18 cellular contexts compared by ENCODE assay signal in genomic region chr12:110453569-110454296, GRCh38. TPM values are rescaled to one million over a fixed set of nuclear protein-coding genes. Genes with fewer than 3 reads are reported as not detected.
A peak's percentile ranks its signal among the peaks of the same experiment; 100 is the strongest.
DNase-seq lines count a peak whose midpoint lies in the region; ATAC-seq and TF ChIP-seq lines count a peak whose summit lies in the region.
"Had no signal": no experiment of that assay in that cellular context is flagged by ENCODE, and none has a peak within 500 bp of the region (broad histone marks: within the 10 kb centered on the region; RNA-seq: fewer than 3 reads in every experiment).

No MANE protein-coding gene starts in this region.

- POLR2A ChIA-PET in activated B cell treated with CpG ODN at 0.5 μM for 24 hours (lab: Charles Lee) = interaction anchor here (0.6 to 3.0 kb wide), 2 partner anchors 15 to 234 kb away, joined by 4 to 16 read pairs; partner anchors contain the start of genes FAM216A and GPN3

- peak overlapping the region in 10 of 11 experiments; percentile 91 to 99 (median 96); a peak in 20 of 22 replicates for H3K27ac ChIP-seq in BLaER1 treated with 17β-estradiol and CSF1 and Interleukin-3, amounts not matched to agents 10 nM and 100 nM
- H3K27ac ChIP-seq in liver (ENCODE audit: low read depth in 1 of 2, low read length in 2 of 2) = peak overlapping the region in 1 of 2 donors; percentile 39
- H3K27ac ChIP-seq: GM23248 had no signal

- H3K9me3 Mint-ChIP-seq in activated B cell treated with CpG ODN at 0.5 μM for 24 hours = no peaks in the 10 kb centered on the region
- no peaks in the 10 kb centered on the region for H3K9me3 Mint-ChIP-seq in activated CD8-positive, alpha-beta memory T cell treated with anti-CD3 and anti-CD28 coated beads, Interleukin-2, amount 10 ng/mL, durations not matched to agents 7 days and 5 days (ENCODE audit: low read depth)
- H3K9me3 Mint-ChIP-seq: IgD-negative memory B cell had no signal

- peaks cover 37% of the 10 kb centered on the region for H3K36me3 Mint-ChIP-seq in activated B cell treated with CpG ODN at 0.5 μM for 24 hours (ENCODE audit: low read depth)
- H3K36me3 Mint-ChIP-seq in activated CD8-positive, alpha-beta memory T cell treated with anti-CD3 and anti-CD28 coated beads, Interleukin-2, amount 10 ng/mL, durations not matched to agents 7 days and 5 days = peaks cover 34% of the 10 kb centered on the region

- H3K9me3 ChIP-seq in BLaER1 treated with 17β-estradiol and CSF1 and Interleukin-3, amounts not matched to agents 10 nM and 100 nM (replicated peaks in 1 of 11) = no peaks in the 10 kb centered on the region
- H3K9me3 ChIP-seq in liver (ENCODE audit: control insufficient read depth in 4 of 4, low read length in 3 of 4) = no peaks in the 10 kb centered on the region
- H3K9me3 ChIP-seq: HAP-1 had no signal

- H3K4me2 ChIP-seq in BLaER1 treated with 17β-estradiol and CSF1 and Interleukin-3, amounts not matched to agents 10 nM and 100 nM = peak overlapping the region in 6 of 11 experiments; percentile 78 to 95 (median 91); a peak in 10 of 22 replicates

- intact Hi-C loops in activated B cell treated with CpG ODN at 0.5 μM for 24 hours (cut with micrococcal nuclease) = no loop called here

- peak overlapping the region in 5 of 11 experiments; percentile 8 to 83 (median 81); a peak in 6 of 22 replicates for H3K9ac ChIP-seq in BLaER1 treated with 17β-estradiol and CSF1 and Interleukin-3, amounts not matched to agents 10 nM and 100 nM
- H3K9ac ChIP-seq in liver (ENCODE audit: low read depth in 1 of 2, low read length in 2 of 2) = peak overlapping the region in 1 of 2 donors; percentile 30
- H3K9ac ChIP-seq: GM23248 had no signal

- H3K4me1 ChIP-seq in BLaER1 treated with 17β-estradiol and CSF1 and Interleukin-3, amounts not matched to agents 10 nM and 100 nM = peaks cover 41 to 83% (median 76%) of the 10 kb centered on the region in 10 experiments
- peaks cover 3 to 23% (median 13%) of the 10 kb centered on the region in 4 donors for H3K4me1 ChIP-seq in liver (ENCODE audit: control insufficient read depth in 4 of 4, insufficient read depth in 4 of 4, low read length in 3 of 4)

- H3K4me3 ChIP-seq in BLaER1 treated with 17β-estradiol and CSF1 and Interleukin-3, amounts not matched to agents 10 nM and 100 nM = no peak overlapping the region
- H3K4me3 ChIP-seq in liver (ENCODE audit: low read depth in 1 of 3, low read length in 3 of 3) = no peak overlapping the region
- H3K4me3 ChIP-seq: GM23248, HAP-1 had no signal

- peaks cover 0 to 8% (median 2%) of the 10 kb centered on the region in 11 experiments; a peak in 8 of 22 replicates for H4K20me1 ChIP-seq in BLaER1 treated with 17β-estradiol and CSF1 and Interleukin-3, amounts not matched to agents 10 nM and 100 nM

- H3K4me1 Mint-ChIP-seq in activated B cell treated with CpG ODN at 0.5 μM for 24 hours = peaks cover 49% of the 10 kb centered on the region
- H3K4me1 Mint-ChIP-seq in activated CD8-positive, alpha-beta memory T cell treated with anti-CD3 and anti-CD28 coated beads, Interleukin-2, amount 10 ng/mL, durations not matched to agents 7 days and 5 days = peaks cover 27% of the 10 kb centered on the region

- WGBS in liver = 36% methylated on average over 4 of the region's 4 CpGs

- DNase-seq in HuH-7.5 (ENCODE audit: low spot score) (peak; percentile 22), activated B cell treated with CpG ODN at 0.5 μM for 24 hours (no peak), NCI-H1417 treated with DMSO at 0.1 percent for 48 hours (lab: John Stamatoyannopoulos, UW) (no peak), NCI-H187 (lab: John Stamatoyannopoulos, UW) (no peak)
- DNase-seq in activated CD4-positive, CD25-positive, alpha-beta regulatory T cell treated with anti-CD3 and anti-CD28 coated beads, Interleukin-2, amount 50 U/mL, for 72 hours = no peak
- no peak for DNase-seq in activated CD8-positive, alpha-beta memory T cell treated with anti-CD3 and anti-CD28 coated beads, Interleukin-2, amount 10 ng/mL, durations not matched to agents 7 days and 5 days
- DNase-seq: AML-193; Calu3; CD4-positive, alpha-beta memory T cell; DMS79 treated with DMSO at 0.1 percent for 48 hours; GF-D8; GM23248; KBM-7 had no signal

- TF ChIP-seq RAD21 in liver (IDR thresholded peaks at IDR 0.05) = no peak

- no peak for ATAC-seq in activated B cell treated with CpG ODN at 0.5 μM for 24 hours (ENCODE audit: low read depth)
- no peak for ATAC-seq in activated CD8-positive, alpha-beta memory T cell treated with anti-CD3 and anti-CD28 coated beads, Interleukin-2, amount 10 ng/mL, durations not matched to agents 7 days and 5 days

- no peaks in the 10 kb centered on the region for H3K27me3 ChIP-seq in BLaER1 treated with 17β-estradiol and CSF1 and Interleukin-3, amounts not matched to agents 10 nM and 100 nM
- H3K27me3 ChIP-seq in liver (ENCODE audit: control insufficient read depth in 4 of 4, insufficient read depth in 4 of 4, low read length in 3 of 4) = no peaks in the 10 kb centered on the region

- TF ChIP-seq CTCF in activated B cell treated with CpG ODN at 0.5 μM for 24 hours (IDR thresholded peaks at IDR 0.05) (no peak), liver (IDR thresholded peaks at IDR 0.05; ENCODE audit: low read depth, low read length, missing input control) (no peak)

- peaks cover 31 to 76% (median 68%) of the 10 kb centered on the region in 11 experiments for H3K36me3 ChIP-seq in BLaER1 treated with 17β-estradiol and CSF1 and Interleukin-3, amounts not matched to agents 10 nM and 100 nM
- peaks cover 0 to 3% (median 2%) of the 10 kb centered on the region in 4 donors for H3K36me3 ChIP-seq in liver (ENCODE audit: control insufficient read depth in 4 of 4, insufficient read depth in 3 of 4, low read depth in 1 of 4, low read length in 3 of 4)

- peak overlapping the region; percentile 19 for H3K27ac Mint-ChIP-seq in activated B cell treated with CpG ODN at 0.5 μM for 24 hours
- no peak overlapping the region for H3K27ac Mint-ChIP-seq in activated CD8-positive, alpha-beta memory T cell treated with anti-CD3 and anti-CD28 coated beads, Interleukin-2, amount 10 ng/mL, durations not matched to agents 7 days and 5 days

- CTCF ChIA-PET in activated B cell treated with CpG ODN at 0.5 μM for 24 hours (lab: Charles Lee) = interaction anchor here (0.8 to 2.0 kb wide), 5 partner anchors 15 to 438 kb away, joined by 3 to 10 read pairs (median 6); partner anchors contain the start of gene FAM216A
- CTCF ChIA-PET in activated CD8-positive, alpha-beta memory T cell treated with anti-CD3 and anti-CD28 coated beads, Interleukin-2, amount 10 ng/mL, durations not matched to agents 7 days and 5 days (lab: Charles Lee) = interaction anchor here (2.1 to 9.8 kb wide), 3 partner anchors 10 to 148 kb away, joined by 5 to 161 read pairs (median 98); partner anchors contain the start of genes FAM216A and GPN3

- H3K4me3 Mint-ChIP-seq in activated B cell treated with CpG ODN at 0.5 μM for 24 hours = no peak overlapping the region
- H3K4me3 Mint-ChIP-seq in activated CD8-positive, alpha-beta memory T cell treated with anti-CD3 and anti-CD28 coated beads, Interleukin-2, amount 10 ng/mL, durations not matched to agents 7 days and 5 days = no peak overlapping the region
- H3K4me3 Mint-ChIP-seq: CD14-positive monocyte; CD4-positive, alpha-beta memory T cell had no signal

- no peaks in the 10 kb centered on the region for H3K27me3 Mint-ChIP-seq in activated B cell treated with CpG ODN at 0.5 μM for 24 hours
- H3K27me3 Mint-ChIP-seq in activated CD8-positive, alpha-beta memory T cell treated with anti-CD3 and anti-CD28 coated beads, Interleukin-2, amount 10 ng/mL, durations not matched to agents 7 days and 5 days = no peaks in the 10 kb centered on the region
- H3K27me3 Mint-ChIP-seq: CD4-positive, alpha-beta memory T cell; IgD-negative memory B cell had no signal

TF ChIP-seq in liver, 16 proteins besides CTCF, POLR2A, EP300 and RAD21 (continues in another document):
- TF ChIP-seq YY1 (IDR thresholded peaks at IDR 0.05) (peak; percentile 32), HNF4G (IDR thresholded peaks at IDR 0.05) (no peak), GABPA (IDR thresholded peaks at IDR 0.05 in 1 of 2, conservative IDR thresholded peaks at IDR 0.05 in 1 of 2) (peak in 1 of 2 donors; percentile 26), EGR1 (IDR thresholded peaks at IDR 0.05; ENCODE audit: low read depth in 2 of 2) (no peak), HNF4A (conservative IDR thresholded peaks at IDR 0.05) (peak; percentile 35 to 40), RXRA (IDR thresholded peaks at IDR 0.05) (peak; percentile 23 to 33), SP1 (IDR thresholded peaks at IDR 0.05) (peak; percentile 63)

RNA-seq across cellular contexts. Expression of gene ARPC3, which starts 3.6 kb away (rescaled TPM):
- total RNA-seq in activated B cell treated with CpG ODN at 0.5 μM for 24 hours (435 and 459 TPM in 2 replicates), liver (100 to 1,000 TPM in 1 of 2 donors, 10 to 100 TPM in 1; 86.2 to 101 TPM)
- polyA plus RNA-seq in liver = 100 to 1,000 TPM; 130 to 140 TPM
- 100 to 1,000 TPM; 369 to 418 TPM for total RNA-seq in activated CD8-positive, alpha-beta memory T cell treated with anti-CD3 and anti-CD28 coated beads, Interleukin-2, amount 10 ng/mL, durations not matched to agents 7 days and 5 days

RNA-seq across cellular contexts. Expression of gene GPN3, which starts 14.3 kb away (rescaled TPM):
- total RNA-seq in activated B cell treated with CpG ODN at 0.5 μM for 24 hours = 17.0 and 19.0 TPM in 2 replicates
- total RNA-seq in liver = 10 to 100 TPM; 13.4 to 17.7 TPM
- 10 to 100 TPM; 19.6 to 47.2 TPM for polyA plus RNA-seq in liver
- 10 to 100 TPM; 25.8 to 34.6 TPM for total RNA-seq in activated CD8-positive, alpha-beta memory T cell treated with anti-CD3 and anti-CD28 coated beads, Interleukin-2, amount 10 ng/mL, durations not matched to agents 7 days and 5 days

RNA-seq across cellular contexts. Expression of gene FAM216A, which starts 14.9 kb away (rescaled TPM):
- total RNA-seq in activated B cell treated with CpG ODN at 0.5 μM for 24 hours = 9.7 and 9.9 TPM in 2 replicates
- 1 to 10 TPM; 3.6 to 7.4 TPM for total RNA-seq in liver
- 1 to 10 TPM; 4.7 to 4.8 TPM for polyA plus RNA-seq in liver
- 10 to 100 TPM; 23.1 to 24.8 TPM for total RNA-seq in activated CD8-positive, alpha-beta memory T cell treated with anti-CD3 and anti-CD28 coated beads, Interleukin-2, amount 10 ng/mL, durations not matched to agents 7 days and 5 days

RNA-seq across cellular contexts. Expression of gene VPS29, which starts 48.2 kb away (rescaled TPM):
- total RNA-seq in activated B cell treated with CpG ODN at 0.5 μM for 24 hours (99.6 and 117 TPM in 2 replicates), liver (10 to 100 TPM; 48.0 to 61.5 TPM)
- polyA plus RNA-seq in liver = 100 to 1,000 TPM in 1 of 2 donors, 10 to 100 TPM in 1; 74.1 to 170 TPM
- 100 to 1,000 TPM; 126 to 132 TPM for total RNA-seq in activated CD8-positive, alpha-beta memory T cell treated with anti-CD3 and anti-CD28 coated beads, Interleukin-2, amount 10 ng/mL, durations not matched to agents 7 days and 5 days

RNA-seq across cellular contexts. Expression of gene RAD9B, which starts 48.4 kb away (rescaled TPM):
- 1.2 and 1.3 TPM in 2 replicates for total RNA-seq in activated B cell treated with CpG ODN at 0.5 μM for 24 hours
- total RNA-seq in liver = under 1 TPM; 0.33 to 0.56 TPM
- polyA plus RNA-seq in liver = under 1 TPM; 0.14 to 0.22 TPM
- total RNA-seq in activated CD8-positive, alpha-beta memory T cell treated with anti-CD3 and anti-CD28 coated beads, Interleukin-2, amount 10 ng/mL, durations not matched to agents 7 days and 5 days = 1 to 10 TPM; 1.8 to 2.2 TPM
